Comparison of ENCODE assay signal across 19 cellular contexts in genomic region chr13:98537306-98537705, GRCh38. TPM values are rescaled to one million over a fixed set of nuclear protein-coding genes. Genes with fewer than 3 reads are reported as not detected.
A peak's percentile ranks its signal among the peaks of the same experiment; 100 is the strongest.
DNase-seq lines count a peak whose midpoint lies in the region; ATAC-seq and TF ChIP-seq lines count a peak whose summit lies in the region.
"Had no signal": no experiment of that assay in that cellular context is flagged by ENCODE, and none has a peak within 500 bp of the region (broad histone marks: within the 10 kb centered on the region; RNA-seq: fewer than 3 reads in every experiment).

No MANE protein-coding gene starts in this region.

- intact Hi-C loops in PC-3 (cut with micrococcal nuclease), result no loop called here

- H3K36me3 ChIP-seq in PC-3 (ENCODE audit: low read depth, low read length) (no peaks in the 10 kb centered on the region), SK-N-SH (replicated peaks in 1 of 2; ENCODE audit: control insufficient read depth in 1 of 2, insufficient read depth in 2 of 2, low read length in 1 of 2) (peaks cover 0 to 6% of the 10 kb centered on the region in 2 experiments)
- H3K36me3 ChIP-seq: BE2C had no signal

- no TSS peak for BruUV-seq in PC-3 (replicated peaks; lab: Mats Ljungman, UMichigan)

- POLR2A ChIA-PET in PC-3 (lab: Charles Lee; ENCODE audit: unreplicated experiment), result no interaction called here
- POLR2A ChIA-PET in SK-N-SH (lab: Yijun Ruan, JAX), result no interaction called here

- H3K9ac ChIP-seq in PC-3 (ENCODE audit: low read length) (no peak overlapping the region), SK-N-SH (no peak overlapping the region)

- DNase-seq in DMS53 (lab: John Stamatoyannopoulos, UW) (peak; percentile 3), DMS53 treated with DMSO at 0.1 percent for 48 hours (lab: John Stamatoyannopoulos, UW; ENCODE audit: unreplicated experiment) (no peak), PC-3 (no peak), epithelial cell of prostate (ENCODE audit: low read depth, low spot score) (no peak), SK-N-SH (no peak)
- DNase-seq in stimulated activated naive CD8-positive, alpha-beta T cell treated with anti-CD3 and anti-CD28 coated beads, Interleukin-15, Interleukin-2, amounts not matched to agents 100 U/mL and 50 U/mL, for 24 hours, result no peak
- DNase-seq: activated gamma-delta T cell; amygdala; BE2C; caudate nucleus; effector CD8-positive, alpha-beta T cell; NCI-H2171; RPMI8226; stimulated activated CD4-positive, alpha-beta T cell treated with anti-CD3 and anti-CD28 coated beads, Interleukin-1b, Interleukin-23, amount 100 ng/mL, for 48 hours; substantia nigra had no signal

- H3K4me1 ChIP-seq in PC-3 (ENCODE audit: insufficient read depth, low read length), result peaks cover 29% of the 10 kb centered on the region
- H3K4me1 ChIP-seq in SK-N-SH (ENCODE audit: control insufficient read depth in 1 of 2, insufficient read depth in 2 of 2, low read depth in 1 of 2, low read length in 1 of 2), result peaks cover 0 to 46% of the 10 kb centered on the region in 2 experiments; a peak in 3 of 4 replicates

- TF ChIP-seq RAD21 in SK-N-SH (IDR thresholded peaks at IDR 0.05; ENCODE audit: low read length), result no peak

- H3K4me3 ChIP-seq in PC-3 (ENCODE audit: low read length) (no peak overlapping the region), SK-N-SH (ENCODE audit: low read depth in 2 of 2, low read length in 1 of 2) (no peak overlapping the region)

- no peak overlapping the region for H3K4me2 ChIP-seq in PC-3 (ENCODE audit: low read length)
- H3K4me2 ChIP-seq in SK-N-SH, result no peak overlapping the region

- H3K27me3 ChIP-seq in PC-3 (ENCODE audit: low read length), result no peaks in the 10 kb centered on the region
- H3K27me3 ChIP-seq in SK-N-SH (ENCODE audit: insufficient read depth), result no peaks in the 10 kb centered on the region
- H3K27me3 ChIP-seq: BE2C had no signal

- CTCF ChIA-PET in PC-3 (lab: Charles Lee) (interaction anchor here (0.7 kb wide), 1 partner anchor 771 kb away, joined by 12 read pairs; no protein-coding TSS in a partner anchor), SK-N-SH (lab: Yijun Ruan, JAX) (interaction anchor here (0.9 to 1.0 kb wide), 2 partner anchors 28 to 92 kb away, joined by 3 read pairs; no protein-coding TSS in a partner anchor)

- WGBS in SK-N-SH (ENCODE audit: low lambda C conversion rate), result 93% methylated on average over 10 of the region's 14 CpGs

- H3F3A ChIP-seq in PC-3 (ENCODE audit: low read length, unreplicated experiment) (no peaks in the 10 kb centered on the region), SK-N-SH (replicated peaks; ENCODE audit: insufficient read depth) (no peaks in the 10 kb centered on the region)

- H3K27ac ChIP-seq in PC-3 (ENCODE audit: low read length) (peak overlapping the region; percentile 85; the same call in 1 of the 2 replicates), epithelial cell of prostate (peak overlapping the region; percentile 94), SK-N-SH (ENCODE audit: low read depth in 2 of 2, low read length in 1 of 2) (no peak overlapping the region; a peak in 1 of 4 replicates)
- H3K27ac ChIP-seq: 22Rv1, VCaP had no signal

- no peak for TF ChIP-seq EP300 in SK-N-SH (IDR thresholded peaks at IDR 0.05; ENCODE audit: borderline replicate concordance in 1 of 2, low read depth in 1 of 2, low read length in 1 of 2)

- no peaks in the 10 kb centered on the region for H3K9me3 ChIP-seq in PC-3 (ENCODE audit: low read length)
- no peaks in the 10 kb centered on the region for H3K9me3 ChIP-seq in SK-N-SH
- H3K9me3 ChIP-seq: BE2C had no signal

- H3K79me2 ChIP-seq in PC-3 (ENCODE audit: low read length), result peaks cover 98% of the 10 kb centered on the region
- H3K79me2 ChIP-seq in SK-N-SH (ENCODE audit: insufficient read depth), result peaks cover 99% of the 10 kb centered on the region

- TF ChIP-seq CTCF in PC-3 (conservative IDR thresholded peaks at IDR 0.05; ENCODE audit: low read depth, low read length) (no peak), SK-N-SH (IDR thresholded peaks at IDR 0.05) (no peak)

- peaks cover 24% of the 10 kb centered on the region for H4K20me1 ChIP-seq in PC-3 (ENCODE audit: low read length)
- H4K20me1 ChIP-seq in SK-N-SH (ENCODE audit: insufficient read depth), result peaks cover 94% of the 10 kb centered on the region

- no peak for ATAC-seq in PC-3
- ATAC-seq in stimulated activated naive CD8-positive, alpha-beta T cell treated with anti-CD3 and anti-CD28 coated beads, Interleukin-15, Interleukin-2, amounts not matched to agents 100 U/mL and 50 U/mL, for 24 hours, result peak; percentile 2
- ATAC-seq in GM18868 (IDR thresholded peaks at IDR 0.05; ENCODE audit: unreplicated experiment), result no peak
- ATAC-seq in HG03442 (IDR thresholded peaks at IDR 0.05; ENCODE audit: unreplicated experiment), result no peak

- H3K9me2 ChIP-seq in PC-3 (replicated peaks; ENCODE audit: low read length), result no peaks in the 10 kb centered on the region
- no peaks in the 10 kb centered on the region for H3K9me2 ChIP-seq in SK-N-SH

- H2AFZ ChIP-seq in PC-3 (ENCODE audit: low read length), result no peak overlapping the region
- no peak overlapping the region for H2AFZ ChIP-seq in SK-N-SH (ENCODE audit: low read depth)

TF ChIP-seq in SK-N-SH, 30 proteins besides CTCF, POLR2A, EP300 and RAD21 (continues in another document):
- TF ChIP-seq FOXM1 (IDR thresholded peaks at IDR 0.05; ENCODE audit: low read depth) (no peak), POLR2AphosphoS5 (IDR thresholded peaks at IDR 0.05; ENCODE audit: low read depth, low read length) (no peak), ZBTB33 (IDR thresholded peaks at IDR 0.05; ENCODE audit: borderline replicate concordance, low read depth) (no peak), ELF1 (IDR thresholded peaks at IDR 0.05) (no peak), REST (IDR thresholded peaks at IDR 0.05; ENCODE audit: low read depth, low read length) (no peak), MXI1 (IDR thresholded peaks at IDR 0.05; ENCODE audit: low read depth, low read length) (no peak), FOXJ3 (CRISPR knock-in tag; IDR thresholded peaks at IDR 0.05) (no peak), RFX5 (IDR thresholded peaks at IDR 0.05; ENCODE audit: low read length) (no peak), MEF2A (IDR thresholded peaks at IDR 0.05; ENCODE audit: borderline replicate concordance, low read depth) (no peak)
- TF ChIP-seq, protein P1, sequence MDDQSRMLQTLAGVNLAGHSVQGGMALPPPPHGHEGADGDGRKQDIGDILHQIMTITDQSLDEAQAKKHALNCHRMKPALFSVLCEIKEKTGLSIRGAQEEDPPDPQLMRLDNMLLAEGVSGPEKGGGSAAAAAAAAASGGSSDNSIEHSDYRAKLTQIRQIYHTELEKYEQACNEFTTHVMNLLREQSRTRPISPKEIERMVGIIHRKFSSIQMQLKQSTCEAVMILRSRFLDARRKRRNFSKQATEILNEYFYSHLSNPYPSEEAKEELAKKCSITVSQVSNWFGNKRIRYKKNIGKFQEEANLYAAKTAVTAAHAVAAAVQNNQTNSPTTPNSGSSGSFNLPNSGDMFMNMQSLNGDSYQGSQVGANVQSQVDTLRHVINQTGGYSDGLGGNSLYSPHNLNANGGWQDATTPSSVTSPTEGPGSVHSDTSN (IDR thresholded peaks at IDR 0.05), result no peak
- TF ChIP-seq, protein P2, sequence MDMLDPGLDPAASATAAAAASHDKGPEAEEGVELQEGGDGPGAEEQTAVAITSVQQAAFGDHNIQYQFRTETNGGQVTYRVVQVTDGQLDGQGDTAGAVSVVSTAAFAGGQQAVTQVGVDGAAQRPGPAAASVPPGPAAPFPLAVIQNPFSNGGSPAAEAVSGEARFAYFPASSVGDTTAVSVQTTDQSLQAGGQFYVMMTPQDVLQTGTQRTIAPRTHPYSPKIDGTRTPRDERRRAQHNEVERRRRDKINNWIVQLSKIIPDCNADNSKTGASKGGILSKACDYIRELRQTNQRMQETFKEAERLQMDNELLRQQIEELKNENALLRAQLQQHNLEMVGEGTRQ (IDR thresholded peaks at IDR 0.05; ENCODE audit: borderline replicate concordance, low read depth, low read length), result no peak

RNA-seq across cellular contexts. Expression of gene STK24, which starts 39.6 kb away (rescaled TPM):
- total RNA-seq in PC-3 (2014; rRNA removed), result 52.4 and 57.0 TPM in 2 replicates
- polyA plus RNA-seq in SK-N-SH (2012; rRNA removed), result 17.1 and 30.5 TPM in 2 replicates
- 37.7 and 54.1 TPM in 2 replicates for polyA plus RNA-seq in SK-N-SH (2012; cell fraction: cytosol; rRNA removed)
- polyA plus RNA-seq in SK-N-SH (2012; cell fraction: nucleus; rRNA removed), result 25.0 and 27.8 TPM in 2 replicates

Comparison
In these comparisons a context has a peak if more than half of its experiments do, and no peak if none do; other contexts are left out.
1. H3K27ac ChIP-seq: peak in PC-3 (single experiment) and epithelial cell of prostate (single experiment); none in SK-N-SH (0 of 2).